ENCODE assay signal across 1 cellular context in genomic region chr1:89994231-89994804, GRCh38.
TF ChIP-seq lines count a peak whose summit lies in the region.

No MANE protein-coding gene starts in this region.

TF ChIP-seq in GM23338, 12 proteins besides CTCF, POLR2A, EP300 and RAD21 (continued from another document):
- TF ChIP-seq, protein P1, sequence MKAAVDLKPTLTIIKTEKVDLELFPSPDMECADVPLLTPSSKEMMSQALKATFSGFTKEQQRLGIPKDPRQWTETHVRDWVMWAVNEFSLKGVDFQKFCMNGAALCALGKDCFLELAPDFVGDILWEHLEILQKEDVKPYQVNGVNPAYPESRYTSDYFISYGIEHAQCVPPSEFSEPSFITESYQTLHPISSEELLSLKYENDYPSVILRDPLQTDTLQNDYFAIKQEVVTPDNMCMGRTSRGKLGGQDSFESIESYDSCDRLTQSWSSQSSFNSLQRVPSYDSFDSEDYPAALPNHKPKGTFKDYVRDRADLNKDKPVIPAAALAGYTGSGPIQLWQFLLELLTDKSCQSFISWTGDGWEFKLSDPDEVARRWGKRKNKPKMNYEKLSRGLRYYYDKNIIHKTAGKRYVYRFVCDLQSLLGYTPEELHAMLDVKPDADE (IDR thresholded peaks at IDR 0.05), result no peak
- TF ChIP-seq, protein P2, sequence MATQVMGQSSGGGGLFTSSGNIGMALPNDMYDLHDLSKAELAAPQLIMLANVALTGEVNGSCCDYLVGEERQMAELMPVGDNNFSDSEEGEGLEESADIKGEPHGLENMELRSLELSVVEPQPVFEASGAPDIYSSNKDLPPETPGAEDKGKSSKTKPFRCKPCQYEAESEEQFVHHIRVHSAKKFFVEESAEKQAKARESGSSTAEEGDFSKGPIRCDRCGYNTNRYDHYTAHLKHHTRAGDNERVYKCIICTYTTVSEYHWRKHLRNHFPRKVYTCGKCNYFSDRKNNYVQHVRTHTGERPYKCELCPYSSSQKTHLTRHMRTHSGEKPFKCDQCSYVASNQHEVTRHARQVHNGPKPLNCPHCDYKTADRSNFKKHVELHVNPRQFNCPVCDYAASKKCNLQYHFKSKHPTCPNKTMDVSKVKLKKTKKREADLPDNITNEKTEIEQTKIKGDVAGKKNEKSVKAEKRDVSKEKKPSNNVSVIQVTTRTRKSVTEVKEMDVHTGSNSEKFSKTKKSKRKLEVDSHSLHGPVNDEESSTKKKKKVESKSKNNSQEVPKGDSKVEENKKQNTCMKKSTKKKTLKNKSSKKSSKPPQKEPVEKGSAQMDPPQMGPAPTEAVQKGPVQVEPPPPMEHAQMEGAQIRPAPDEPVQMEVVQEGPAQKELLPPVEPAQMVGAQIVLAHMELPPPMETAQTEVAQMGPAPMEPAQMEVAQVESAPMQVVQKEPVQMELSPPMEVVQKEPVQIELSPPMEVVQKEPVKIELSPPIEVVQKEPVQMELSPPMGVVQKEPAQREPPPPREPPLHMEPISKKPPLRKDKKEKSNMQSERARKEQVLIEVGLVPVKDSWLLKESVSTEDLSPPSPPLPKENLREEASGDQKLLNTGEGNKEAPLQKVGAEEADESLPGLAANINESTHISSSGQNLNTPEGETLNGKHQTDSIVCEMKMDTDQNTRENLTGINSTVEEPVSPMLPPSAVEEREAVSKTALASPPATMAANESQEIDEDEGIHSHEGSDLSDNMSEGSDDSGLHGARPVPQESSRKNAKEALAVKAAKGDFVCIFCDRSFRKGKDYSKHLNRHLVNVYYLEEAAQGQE (IDR thresholded peaks at IDR 0.05; ENCODE audit: unreplicated experiment), result no peak
- TF ChIP-seq ZNF331 (CRISPR knock-in tag; IDR thresholded peaks at IDR 0.05; ENCODE audit: low read depth) (no peak), STAT1 (IDR thresholded peaks at IDR 0.05; ENCODE audit: unreplicated experiment) (no peak), EZH2 (IDR thresholded peaks at IDR 0.05; ENCODE audit: low read depth, unreplicated experiment) (no peak), CREB1 (CRISPR knock-in tag; IDR thresholded peaks at IDR 0.05; ENCODE audit: low read depth) (no peak), JUNB (IDR thresholded peaks at IDR 0.05; ENCODE audit: unreplicated experiment) (no peak)
